ENCODE assay signal across 11 cellular contexts in the genomic region with DNA sequence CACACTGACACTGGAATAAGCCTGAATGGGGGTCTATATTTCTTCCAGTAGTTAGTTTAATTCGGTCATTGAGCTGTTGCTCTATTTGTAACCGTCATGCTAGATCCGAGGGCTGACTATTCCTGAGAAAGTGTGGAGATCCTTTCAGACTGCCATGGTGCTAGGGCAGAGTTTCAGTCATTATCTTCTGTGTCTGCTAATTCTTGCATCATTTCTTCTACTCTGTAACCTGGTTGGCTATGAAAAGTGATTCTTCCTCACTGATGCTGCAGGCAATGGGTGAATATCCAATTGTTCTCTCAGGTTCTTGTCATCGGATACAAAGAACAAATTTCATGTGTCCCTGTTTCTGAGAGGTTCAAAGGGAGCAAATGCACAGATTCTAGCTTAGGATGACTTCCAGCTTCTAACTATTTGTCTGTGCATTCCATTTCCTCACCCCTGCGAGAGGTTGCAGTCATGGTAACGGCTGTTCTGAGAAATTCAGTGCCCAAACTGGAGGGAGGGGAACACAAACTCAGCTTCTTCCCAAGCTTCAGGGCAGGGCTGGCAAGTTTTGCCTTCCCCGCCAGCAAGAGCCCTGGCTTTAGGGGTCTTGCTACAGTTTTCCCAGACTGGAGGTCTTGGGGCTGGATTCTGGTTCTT. TPM values are rescaled to one million over a fixed set of nuclear protein-coding genes. Genes with fewer than 3 reads are reported as not detected.
DNase-seq lines count a peak whose midpoint lies in the region; ATAC-seq and TF ChIP-seq lines count a peak whose summit lies in the region.
"Had no signal": no experiment of that assay in that cellular context is flagged by ENCODE, and none has a peak within 500 bp of the region (broad histone marks: within the 10 kb centered on the region; RNA-seq: fewer than 3 reads in every experiment).

No MANE protein-coding gene starts in this region.

- no peaks in the 10 kb centered on the region for H3K9me3 ChIP-seq in CD4-positive, CD25-positive, alpha-beta regulatory T cell (ENCODE audit: control insufficient read depth in 2 of 2, low read length in 2 of 2)
- no peaks in the 10 kb centered on the region for H3K9me3 ChIP-seq in KOPT-K1 (ENCODE audit: insufficient read depth, low read length, poor library complexity, severe bottlenecking)

- ATAC-seq in CD4-positive, CD25-positive, alpha-beta regulatory T cell (ENCODE audit: low read depth in 2 of 2), result peak in 1 of 2 donors; percentile 27
- ATAC-seq in GM18502 (IDR thresholded peaks at IDR 0.05; ENCODE audit: poor library complexity, unreplicated experiment), result no peak
- no peak for ATAC-seq in GM21737 (IDR thresholded peaks at IDR 0.05; ENCODE audit: unreplicated experiment)

- peaks cover 9% of the 10 kb centered on the region for H3K36me3 Mint-ChIP-seq in CD4-positive, CD25-positive, alpha-beta regulatory T cell
- peaks cover 8% of the 10 kb centered on the region for H3K36me3 Mint-ChIP-seq in dendritic cell treated with granulocyte-macrophage colony-stimulating factor and Interleukin-4, amounts not matched to agents 40 ng/mL and 50 ng/mL, for 4 days (ENCODE audit: low read depth)
- H3K36me3 Mint-ChIP-seq in neural crest cell (ENCODE audit: low read depth), result no peaks in the 10 kb centered on the region

- peaks cover 4% of the 10 kb centered on the region for H3K27me3 Mint-ChIP-seq in CD4-positive, CD25-positive, alpha-beta regulatory T cell
- no peaks in the 10 kb centered on the region for H3K27me3 Mint-ChIP-seq in dendritic cell treated with granulocyte-macrophage colony-stimulating factor and Interleukin-4, amounts not matched to agents 40 ng/mL and 50 ng/mL, for 4 days
- H3K27me3 Mint-ChIP-seq in neural crest cell (ENCODE audit: low read depth), result no peaks in the 10 kb centered on the region

- H3K4me3 Mint-ChIP-seq in CD4-positive, CD25-positive, alpha-beta regulatory T cell, result peak overlapping the region; percentile 83 to 91 (median 89)
- no peak overlapping the region for H3K4me3 Mint-ChIP-seq in dendritic cell treated with granulocyte-macrophage colony-stimulating factor and Interleukin-4, amounts not matched to agents 40 ng/mL and 50 ng/mL, for 4 days
- peak overlapping the region; percentile 11 for H3K4me3 Mint-ChIP-seq in neural crest cell

- H3K4me3 ChIP-seq in CD4-positive, CD25-positive, alpha-beta regulatory T cell (ENCODE audit: low read depth, low read length), result peak overlapping the region; percentile 82

- H3K9me3 Mint-ChIP-seq in CD4-positive, CD25-positive, alpha-beta regulatory T cell, result no peaks in the 10 kb centered on the region
- no peaks in the 10 kb centered on the region for H3K9me3 Mint-ChIP-seq in dendritic cell treated with granulocyte-macrophage colony-stimulating factor and Interleukin-4, amounts not matched to agents 40 ng/mL and 50 ng/mL, for 4 days
- H3K9me3 Mint-ChIP-seq in neural crest cell, result no peaks in the 10 kb centered on the region

- H3K4me1 ChIP-seq in CD4-positive, CD25-positive, alpha-beta regulatory T cell (ENCODE audit: control insufficient read depth, insufficient read depth, low read length, poor library complexity, severe bottlenecking), result peaks cover 73% of the 10 kb centered on the region

- peak overlapping the region; percentile 96 for H3K27ac ChIP-seq in CD4-positive, CD25-positive, alpha-beta regulatory T cell (ENCODE audit: insufficient read depth, low read length, poor library complexity, severe bottlenecking)
- H3K27ac ChIP-seq in KOPT-K1 (ENCODE audit: low read depth, low read length, poor library complexity, severe bottlenecking), result peak overlapping the region; percentile 56

- DNase-seq in CD4-positive, CD25-positive, alpha-beta regulatory T cell, result no peak
- DNase-seq in neural crest cell (ENCODE audit: low read depth, low spot score) (no peak), NCI-H2081 (lab: John Stamatoyannopoulos, UW) (no peak), 8988T (no peak)
- DNase-seq: central memory CD4-positive, alpha-beta T cell; DMS79 treated with DMSO at 0.1 percent for 48 hours; kidney glomerular epithelial cell had no signal

- H3K36me3 ChIP-seq in CD4-positive, CD25-positive, alpha-beta regulatory T cell (ENCODE audit: control insufficient read depth, insufficient read depth, low read length), result peaks cover 30% of the 10 kb centered on the region
- H3K36me3 ChIP-seq in KOPT-K1 (ENCODE audit: insufficient read depth, low read length), result peaks cover 14% of the 10 kb centered on the region

- H3K27ac Mint-ChIP-seq in CD4-positive, CD25-positive, alpha-beta regulatory T cell, result peak overlapping the region; percentile 89 to 95 (median 95)
- peak overlapping the region; percentile 25 for H3K27ac Mint-ChIP-seq in dendritic cell treated with granulocyte-macrophage colony-stimulating factor and Interleukin-4, amounts not matched to agents 40 ng/mL and 50 ng/mL, for 4 days
- H3K27ac Mint-ChIP-seq in neural crest cell (ENCODE audit: unreplicated experiment), result no peak overlapping the region

- intact Hi-C loops in dendritic cell treated with granulocyte-macrophage colony-stimulating factor and Interleukin-4, amounts not matched to agents 40 ng/mL and 50 ng/mL, for 4 days (cut with micrococcal nuclease), result no loop called here

- H3K4me1 Mint-ChIP-seq in CD4-positive, CD25-positive, alpha-beta regulatory T cell, result peaks cover 37 to 83% (median 69%) of the 10 kb centered on the region in 4 donors
- peaks cover 20% of the 10 kb centered on the region for H3K4me1 Mint-ChIP-seq in dendritic cell treated with granulocyte-macrophage colony-stimulating factor and Interleukin-4, amounts not matched to agents 40 ng/mL and 50 ng/mL, for 4 days (ENCODE audit: low read depth)
- peaks cover 49% of the 10 kb centered on the region for H3K4me1 Mint-ChIP-seq in neural crest cell

- no peaks in the 10 kb centered on the region for H3K27me3 ChIP-seq in CD4-positive, CD25-positive, alpha-beta regulatory T cell (ENCODE audit: control insufficient read depth, insufficient read depth, low read length)

- no peak for TF ChIP-seq CTCF in neural crest cell (conservative IDR thresholded peaks at IDR 0.05)

RNA-seq across cellular contexts. Expression of gene FAS, which starts 11.0 kb away (rescaled TPM):
- 169 TPM for total RNA-seq in CD4-positive, CD25-positive, alpha-beta regulatory T cell
- polyA plus RNA-seq in CD4-positive, CD25-positive, alpha-beta regulatory T cell, result 100 to 1,000 TPM in 3 of 4 donors, 10 to 100 TPM in 1; 84.3 to 141 (median 113) TPM
- 2.2 and 2.3 TPM in 2 replicates for total RNA-seq in neural crest cell

RNA-seq across cellular contexts. Expression of gene ACTA2, which starts 49.0 kb away (rescaled TPM):
- 26.2 TPM for total RNA-seq in CD4-positive, CD25-positive, alpha-beta regulatory T cell
- 10 to 100 TPM; 37.0 to 65.9 (median 55.9) TPM for polyA plus RNA-seq in CD4-positive, CD25-positive, alpha-beta regulatory T cell
- total RNA-seq in neural crest cell, result 7.0 and 7.6 TPM in 2 replicates

Comparison
In these comparisons a context has a peak if more than half of its experiments do, and no peak if none do; other contexts are left out.
1. RNA of gene FAS, which starts 11.0 kb away (total RNA-seq): 169 TPM in CD4-positive, CD25-positive, alpha-beta regulatory T cell (single experiment); 2.2 to 2.3 TPM in neural crest cell; every median in the first group is over 10 times any median in the second.